Comparison of ENCODE assay signal across 22 cellular contexts in the genomic region with DNA sequence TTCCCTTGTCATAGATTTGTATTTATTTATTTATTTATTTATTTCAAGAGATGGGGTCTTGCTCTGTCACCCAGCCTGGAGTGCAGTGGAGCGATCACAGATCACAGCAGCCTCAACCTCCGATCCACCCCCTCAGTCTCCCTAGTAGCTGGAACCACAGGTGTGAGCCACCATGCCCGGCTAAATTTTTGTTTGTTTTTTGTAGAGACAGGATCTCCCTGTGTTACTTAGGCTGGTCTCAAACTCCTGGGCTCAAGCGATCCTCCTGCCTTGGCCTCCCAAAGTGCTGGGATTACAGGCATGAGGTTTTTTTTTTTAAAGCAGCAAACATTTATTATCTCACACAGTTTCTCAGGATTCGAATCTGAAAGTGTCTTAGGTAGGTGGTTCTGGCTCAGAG. TPM values are rescaled to one million over a fixed set of nuclear protein-coding genes. Genes with fewer than 3 reads are reported as not detected.
DNase-seq lines count a peak whose midpoint lies in the region; ATAC-seq and TF ChIP-seq lines count a peak whose summit lies in the region.
"Had no signal": no experiment of that assay in that cellular context is flagged by ENCODE, and none has a peak within 500 bp of the region (broad histone marks: within the 10 kb centered on the region; RNA-seq: fewer than 3 reads in every experiment).

No MANE protein-coding gene starts in this region.

- no peak overlapping the region for H2AFZ ChIP-seq in KMS-11 (ENCODE audit: low read depth)
- no peak overlapping the region for H2AFZ ChIP-seq in SU-DHL-6 (ENCODE audit: low read depth, low read length, severe bottlenecking)
- H2AFZ ChIP-seq in mesenchymal stem cell (ENCODE audit: low read depth, low read length), result no peak overlapping the region

- no peak for TF ChIP-seq CTCF in activated CD8-positive, alpha-beta T cell treated with anti-CD3 and anti-CD28 coated beads for 36 hours (IDR thresholded peaks at IDR 0.05)
- TF ChIP-seq CTCF in KMS-11 (conservative IDR thresholded peaks at IDR 0.05; ENCODE audit: low read depth, low read length) (no peak), SU-DHL-6 (IDR thresholded peaks at IDR 0.05; ENCODE audit: insufficient read depth, low read length, poor library complexity, severe bottlenecking) (no peak), A673 (conservative IDR thresholded peaks at IDR 0.05; ENCODE audit: low read depth, low read length) (no peak)

- peak overlapping the region; percentile 56 for H4K8ac ChIP-seq in mesenchymal stem cell (ENCODE audit: low read length)

- no peak overlapping the region; the same call in 1 of the 2 replicates for H3K27ac ChIP-seq in KMS-11
- no peak overlapping the region for H3K27ac ChIP-seq in SU-DHL-6 (ENCODE audit: low read depth, low read length)
- no peak overlapping the region for H3K27ac ChIP-seq in mesenchymal stem cell (ENCODE audit: low read length, poor library complexity, severe bottlenecking)
- no peak overlapping the region for H3K27ac ChIP-seq in A673 (ENCODE audit: low read depth, low read length, poor library complexity, severe bottlenecking)
- H3K27ac ChIP-seq: ascending aorta, gastroesophageal sphincter, sigmoid colon, SJSA1, uterus had no signal

- POLR2A ChIA-PET in activated CD8-positive, alpha-beta T cell treated with anti-CD3 and anti-CD28 coated beads for 36 hours (lab: Charles Lee), result no interaction called here
- POLR2A ChIA-PET in activated CD8-positive, alpha-beta T cell treated with anti-CD3 and anti-CD28 coated beads, Interleukin-2, amount 10 ng/mL, durations not matched to agents 7 days and 5 days (lab: Charles Lee), result no interaction called here
- POLR2A ChIA-PET in A673 (lab: Charles Lee; ENCODE audit: low non-redundant PET), result no interaction called here

- H3K36me3 ChIP-seq in KMS-11 (ENCODE audit: insufficient read depth) (no peaks in the 10 kb centered on the region), SU-DHL-6 (ENCODE audit: low read length) (0 out of 2 replicates have a peak, but pooled peaks cover 2% of the 10 kb centered on the region), mesenchymal stem cell (ENCODE audit: control insufficient read depth in 1 of 2, insufficient read depth in 2 of 2, low read depth in 1 of 2, low read length in 2 of 2) (no peaks in the 10 kb centered on the region), A673 (ENCODE audit: insufficient read depth, low read length, poor library complexity, severe bottlenecking) (no peaks in the 10 kb centered on the region)
- H3K36me3 ChIP-seq: ascending aorta, gastroesophageal sphincter, sigmoid colon, SJSA1, uterus had no signal

- no peak overlapping the region for H3K14ac ChIP-seq in mesenchymal stem cell (ENCODE audit: low read length in 2 of 2)

- H3K4me1 Mint-ChIP-seq in activated CD8-positive, alpha-beta T cell treated with anti-CD3 and anti-CD28 coated beads for 36 hours (ENCODE audit: low read depth), result peaks cover 38% of the 10 kb centered on the region
- H3K4me1 Mint-ChIP-seq in activated CD8-positive, alpha-beta T cell treated with anti-CD3 and anti-CD28 coated beads, Interleukin-2, amount 10 ng/mL, durations not matched to agents 7 days and 5 days (ENCODE audit: low read depth), result peaks cover 45% of the 10 kb centered on the region

- no peaks in the 10 kb centered on the region for H3K9me2 ChIP-seq in SU-DHL-6 (replicated peaks; ENCODE audit: insufficient read depth, low read length)

- H3K4me2 ChIP-seq in KMS-11, result peak overlapping the region; percentile 63; the same call in 1 of the 2 replicates
- H3K4me2 ChIP-seq in SU-DHL-6 (ENCODE audit: low read depth, low read length, poor library complexity, severe bottlenecking), result peak overlapping the region; percentile 71
- H3K4me2 ChIP-seq in mesenchymal stem cell (ENCODE audit: low read length, poor library complexity, severe bottlenecking), result no peak overlapping the region

- H2BK12ac ChIP-seq in mesenchymal stem cell (ENCODE audit: low read length in 2 of 2), result no peak overlapping the region

- WGBS in mesenchymal stem cell, result 92% methylated on average over 2 of the region's 5 CpGs

- DNase-seq in activated CD8-positive, alpha-beta T cell treated with anti-CD3 and anti-CD28 coated beads for 36 hours, result peak; percentile 23
- DNase-seq in activated CD8-positive, alpha-beta T cell treated with anti-CD3 and anti-CD28 coated beads, Interleukin-2, amount 10 ng/mL, durations not matched to agents 7 days and 5 days, result no peak
- DNase-seq in mesenchymal stem cell, result no peak
- no peak for DNase-seq in A673 (ENCODE audit: low spot score)
- no peak for DNase-seq in middle frontal gyrus (ENCODE audit: extremely low spot score, low spot score)
- DNase-seq: activated CD4-positive, CD25-positive, alpha-beta regulatory T cell; activated naive CD4-positive, alpha-beta T cell treated with anti-CD3 and anti-CD28 coated beads, Interleukin-2, amount 50 U/mL, for 16 hours; activated T-cell treated with anti-CD3 and anti-CD28 coated beads, Interleukin-2, amount 50 U/mL, for 24 hours; erythroblast; MV-4-11; NCI-H187 treated with DMSO at 0.1 percent for 48 hours; posterior cingulate gyrus; sigmoid colon; T-helper 9 cell; uterus had no signal

- H3K27me3 Mint-ChIP-seq in activated CD8-positive, alpha-beta T cell treated with anti-CD3 and anti-CD28 coated beads for 36 hours, result no peaks in the 10 kb centered on the region
- H3K27me3 Mint-ChIP-seq in activated CD8-positive, alpha-beta T cell treated with anti-CD3 and anti-CD28 coated beads, Interleukin-2, amount 10 ng/mL, durations not matched to agents 7 days and 5 days (ENCODE audit: low read depth), result no peaks in the 10 kb centered on the region
- H3K27me3 Mint-ChIP-seq: activated T-cell treated with anti-CD3 and anti-CD28 coated beads, Interleukin-2, amount 50 U/mL, for 24 hours had no signal

- CTCF ChIA-PET in activated CD8-positive, alpha-beta T cell treated with anti-CD3 and anti-CD28 coated beads for 36 hours (lab: Charles Lee), result interaction anchor here (2.5 kb wide), 1 partner anchor 8 kb away, joined by 12 read pairs; no protein-coding TSS in a partner anchor
- CTCF ChIA-PET in activated CD8-positive, alpha-beta T cell treated with anti-CD3 and anti-CD28 coated beads, Interleukin-2, amount 10 ng/mL, durations not matched to agents 7 days and 5 days (lab: Charles Lee), result interaction anchor here (1.5 to 1.7 kb wide), 2 partner anchors 8 to 10 kb away, joined by 5 to 8 read pairs; no protein-coding TSS in a partner anchor
- CTCF ChIA-PET in A673 (lab: Charles Lee), result no interaction called here

- H3K4me1 ChIP-seq in KMS-11 (ENCODE audit: low read depth, poor library complexity, severe bottlenecking) (peaks cover 53% of the 10 kb centered on the region), mesenchymal stem cell (ENCODE audit: control insufficient read depth, insufficient read depth, low read depth, low read length) (peaks cover 3% of the 10 kb centered on the region), A673 (ENCODE audit: insufficient read depth, low read length, poor library complexity, severe bottlenecking) (peaks cover 6% of the 10 kb centered on the region)
- H3K4me1 ChIP-seq: uterus had no signal

- H3K27me3 ChIP-seq in KMS-11 (ENCODE audit: insufficient read depth, low read depth), result no peaks in the 10 kb centered on the region
- H3K27me3 ChIP-seq in SU-DHL-6 (ENCODE audit: low read length), result no peaks in the 10 kb centered on the region
- H3K27me3 ChIP-seq in mesenchymal stem cell (ENCODE audit: control insufficient read depth in 1 of 2, insufficient read depth in 1 of 2, low read length in 2 of 2), result no peaks in the 10 kb centered on the region
- H3K27me3 ChIP-seq in A673 (replicated peaks; ENCODE audit: insufficient read depth, low read depth, low read length, poor library complexity), result no peaks in the 10 kb centered on the region
- H3K27me3 ChIP-seq: ascending aorta, gastroesophageal sphincter, sigmoid colon, SJSA1, uterus had no signal

- H3K4ac ChIP-seq in mesenchymal stem cell (ENCODE audit: low read depth in 1 of 2, low read length in 2 of 2), result no peak overlapping the region

- intact Hi-C loops in activated CD8-positive, alpha-beta T cell treated with anti-CD3 and anti-CD28 coated beads for 36 hours (cut with micrococcal nuclease), result no loop called here
- intact Hi-C loops in A673 (cut with micrococcal nuclease; ENCODE audit: unreplicated experiment), result no loop called here

- H3K18ac ChIP-seq in mesenchymal stem cell (ENCODE audit: low read depth in 1 of 2, low read length in 2 of 2), result no peak overlapping the region

- H3K4me3 ChIP-seq in KMS-11 (IDR thresholded peaks at IDR 0.05; ENCODE audit: insufficient read depth, low read depth, low read length) (no peak overlapping the region), SU-DHL-6 (ENCODE audit: insufficient read depth, low read length, poor library complexity, severe bottlenecking) (no peak overlapping the region), mesenchymal stem cell (ENCODE audit: insufficient read depth in 1 of 2, low read depth in 1 of 2, low read length in 2 of 2) (no peak overlapping the region), A673 (ENCODE audit: low read depth, low read length, poor library complexity, severe bottlenecking) (no peak overlapping the region)
- H3K4me3 ChIP-seq: ascending aorta, gastroesophageal sphincter, sigmoid colon, SJSA1, uterus had no signal

- peaks cover 21% of the 10 kb centered on the region for H3K79me2 ChIP-seq in KMS-11 (ENCODE audit: insufficient read depth, low read depth)
- H3K79me2 ChIP-seq in SU-DHL-6 (ENCODE audit: insufficient read depth, low read length), result peaks cover 5% of the 10 kb centered on the region; the same call in 1 of the 2 replicates

- H3F3A ChIP-seq in SU-DHL-6 (ENCODE audit: insufficient read depth), result peaks cover 17% of the 10 kb centered on the region; the same call in 1 of the 2 replicates

- H2BK15ac ChIP-seq in mesenchymal stem cell (ENCODE audit: low read depth, poor library complexity, severe bottlenecking), result no peak overlapping the region

- no peak overlapping the region for H2BK120ac ChIP-seq in mesenchymal stem cell (ENCODE audit: low read depth, low read length)

- H3K36me3 Mint-ChIP-seq in activated CD8-positive, alpha-beta T cell treated with anti-CD3 and anti-CD28 coated beads for 36 hours (ENCODE audit: low read depth), result no peaks in the 10 kb centered on the region
- H3K36me3 Mint-ChIP-seq in activated CD8-positive, alpha-beta T cell treated with anti-CD3 and anti-CD28 coated beads, Interleukin-2, amount 10 ng/mL, durations not matched to agents 7 days and 5 days (ENCODE audit: low read depth), result peaks cover 5% of the 10 kb centered on the region

- H3K9ac ChIP-seq in KMS-11 (no peak overlapping the region), SU-DHL-6 (ENCODE audit: low read length) (no peak overlapping the region), mesenchymal stem cell (ENCODE audit: low read length) (no peak overlapping the region)

- no peak overlapping the region for H4K91ac ChIP-seq in mesenchymal stem cell (ENCODE audit: low read length)

- no peaks in the 10 kb centered on the region for H3K9me3 ChIP-seq in SU-DHL-6 (ENCODE audit: insufficient read depth, low read length)
- no peaks in the 10 kb centered on the region for H3K9me3 ChIP-seq in mesenchymal stem cell (ENCODE audit: control insufficient read depth, low read length)
- no peaks in the 10 kb centered on the region for H3K9me3 ChIP-seq in A673 (ENCODE audit: low read depth, low read length, poor library complexity, severe bottlenecking)
- H3K9me3 ChIP-seq: ascending aorta, gastroesophageal sphincter, sigmoid colon, SJSA1, uterus had no signal

- ATAC-seq in activated CD8-positive, alpha-beta T cell treated with anti-CD3 and anti-CD28 coated beads for 36 hours, result no peak
- no peak for ATAC-seq in activated CD8-positive, alpha-beta T cell treated with anti-CD3 and anti-CD28 coated beads, Interleukin-2, amount 10 ng/mL, durations not matched to agents 7 days and 5 days
- ATAC-seq in HG03565 (IDR thresholded peaks at IDR 0.05; ENCODE audit: unreplicated experiment), result no peak
- ATAC-seq: gastroesophageal sphincter had no signal

- no peak overlapping the region for H2BK5ac ChIP-seq in mesenchymal stem cell (ENCODE audit: low read depth, low read length, poor library complexity, severe bottlenecking)

- H3K4me3 Mint-ChIP-seq in activated CD8-positive, alpha-beta T cell treated with anti-CD3 and anti-CD28 coated beads for 36 hours, result no peak overlapping the region
- no peak overlapping the region for H3K4me3 Mint-ChIP-seq in activated CD8-positive, alpha-beta T cell treated with anti-CD3 and anti-CD28 coated beads, Interleukin-2, amount 10 ng/mL, durations not matched to agents 7 days and 5 days
- H3K4me3 Mint-ChIP-seq: activated T-cell treated with anti-CD3 and anti-CD28 coated beads, Interleukin-2, amount 50 U/mL, for 24 hours had no signal

- no peak overlapping the region for H2AK5ac ChIP-seq in mesenchymal stem cell (ENCODE audit: low read length, severe bottlenecking)

- H3K23ac ChIP-seq in mesenchymal stem cell (ENCODE audit: low read length in 2 of 2), result no peak overlapping the region

- no TSS peak for BruUV-seq in A673 (replicated peaks; lab: Mats Ljungman, UMichigan)

- H3K9me3 Mint-ChIP-seq in activated CD8-positive, alpha-beta T cell treated with anti-CD3 and anti-CD28 coated beads for 36 hours, result no peaks in the 10 kb centered on the region
- H3K9me3 Mint-ChIP-seq in activated CD8-positive, alpha-beta T cell treated with anti-CD3 and anti-CD28 coated beads, Interleukin-2, amount 10 ng/mL, durations not matched to agents 7 days and 5 days (ENCODE audit: insufficient read depth), result no peaks in the 10 kb centered on the region
- H3K9me3 Mint-ChIP-seq: activated T-cell treated with anti-CD3 and anti-CD28 coated beads, Interleukin-2, amount 50 U/mL, for 24 hours; nephron had no signal

- H4K20me1 ChIP-seq in KMS-11 (ENCODE audit: insufficient read depth) (0 out of 2 replicates have a peak, but pooled peaks cover 4% of the 10 kb centered on the region), SU-DHL-6 (ENCODE audit: low read depth, low read length) (peaks cover 12% of the 10 kb centered on the region; the same call in 1 of the 2 replicates)

- H3K79me1 ChIP-seq in mesenchymal stem cell (replicated peaks; ENCODE audit: low read length, poor library complexity, severe bottlenecking), result peaks cover 8% of the 10 kb centered on the region

- H3K27ac Mint-ChIP-seq in activated CD8-positive, alpha-beta T cell treated with anti-CD3 and anti-CD28 coated beads for 36 hours, result no peak overlapping the region
- no peak overlapping the region for H3K27ac Mint-ChIP-seq in activated CD8-positive, alpha-beta T cell treated with anti-CD3 and anti-CD28 coated beads, Interleukin-2, amount 10 ng/mL, durations not matched to agents 7 days and 5 days
- H3K27ac Mint-ChIP-seq: activated T-cell treated with anti-CD3 and anti-CD28 coated beads, Interleukin-2, amount 50 U/mL, for 24 hours; nephron had no signal

RNA-seq across cellular contexts. Expression of a gene that starts 2.5 kb away (rescaled TPM):
- total RNA-seq in activated CD8-positive, alpha-beta T cell treated with anti-CD3 and anti-CD28 coated beads for 36 hours, result 10 to 100 TPM in 1 of 2 experiments, 1 to 10 TPM in 1; 9.9 to 11.9 TPM
- total RNA-seq in activated CD8-positive, alpha-beta T cell treated with anti-CD3 and anti-CD28 coated beads, Interleukin-2, amount 10 ng/mL, durations not matched to agents 7 days and 5 days, result 10 to 100 TPM; 10.1 to 13.9 TPM
- 3.6 TPM for polyA plus RNA-seq in mesenchymal stem cell (2013, experiment 1 of 2)
- polyA plus RNA-seq in mesenchymal stem cell (2013, experiment 2 of 2), result 3.3 TPM
- total RNA-seq in A673 (2021), result 14.9 and 15.8 TPM in 2 replicates
